18 cellular contexts compared by ENCODE assay signal in the genomic region with DNA sequence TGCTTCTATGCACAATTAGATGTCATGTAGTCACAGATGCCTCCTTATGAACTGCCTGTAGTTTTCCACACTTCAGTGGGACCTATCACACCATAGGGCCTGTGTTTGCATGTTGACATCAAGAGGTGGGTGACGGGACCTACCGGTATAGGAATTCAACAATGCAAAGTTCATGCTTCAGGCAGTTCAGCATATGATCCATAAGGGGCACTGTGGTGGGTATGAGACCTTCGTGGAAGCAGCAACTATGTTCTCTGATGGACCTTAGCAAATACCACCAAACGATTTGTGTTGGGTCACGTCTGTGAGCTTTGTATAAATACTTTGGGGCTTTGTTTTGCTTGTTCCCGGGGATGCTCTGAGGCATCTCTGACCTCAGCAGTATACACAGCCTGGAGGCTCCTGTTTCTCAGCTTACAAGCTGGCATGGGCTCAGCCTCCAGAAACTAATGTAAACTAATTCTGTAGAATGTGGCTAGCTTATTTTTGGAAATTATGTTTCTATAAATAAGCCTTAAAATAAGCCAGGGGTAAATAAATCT.
DNase-seq lines count a peak whose midpoint lies in the region; ATAC-seq and TF ChIP-seq lines count a peak whose summit lies in the region.
"Had no signal": no experiment of that assay in that cellular context is flagged by ENCODE, and none has a peak within 500 bp of the region (broad histone marks: within the 10 kb centered on the region; RNA-seq: fewer than 3 reads in every experiment).

No MANE protein-coding gene starts in this region.

- intact Hi-C loops in CD4-positive, alpha-beta memory T cell (cut with micrococcal nuclease) = no loop called here

- no peak overlapping the region for H3K27ac Mint-ChIP-seq in H9
- no peak overlapping the region for H3K27ac Mint-ChIP-seq in CD4-positive, alpha-beta memory T cell
- H3K27ac Mint-ChIP-seq: activated CD8-positive, alpha-beta T cell treated with anti-CD3 and anti-CD28 coated beads, Interleukin-2, amount 10 ng/mL, durations not matched to agents 7 days and 5 days; nephron had no signal

- no peak overlapping the region for H3K4me3 ChIP-seq in AG04449 (ENCODE audit: low read depth, low read length)
- no peak overlapping the region for H3K4me3 ChIP-seq in astrocyte of the spinal cord (ENCODE audit: low read depth, low read length)
- no peak overlapping the region for H3K4me3 ChIP-seq in CD4-positive, alpha-beta memory T cell (ENCODE audit: low read length in 2 of 2)
- H3K4me3 ChIP-seq: A549, lower lobe of right lung, Peyer's patch had no signal

- no peaks in the 10 kb centered on the region for H4K20me1 ChIP-seq in H9 (ENCODE audit: control insufficient read depth, insufficient read depth, insufficient read length)

- H3K4ac ChIP-seq in H9 (ENCODE audit: low read depth, low read length) = no peak overlapping the region

- H3K4me1 Mint-ChIP-seq in H9 = peaks cover 6 to 10% of the 10 kb centered on the region in 2 experiments
- H3K4me1 Mint-ChIP-seq in CD4-positive, alpha-beta memory T cell = no peaks in the 10 kb centered on the region
- H3K4me1 Mint-ChIP-seq: nephron had no signal

- no peak overlapping the region for H3K56ac ChIP-seq in H9 (ENCODE audit: insufficient read length, low read depth, low read length)

- no peak overlapping the region for H2AFZ ChIP-seq in H9 (ENCODE audit: low read length)

- no CpG with 5 or more reads among the region's 6 CpGs for WGBS in H9 (ENCODE audit: extremely low coverage, insufficient read length, low lambda C conversion rate)

- POLR2A ChIA-PET in AG04449 (lab: Yijun Ruan, JAX) = no interaction called here
- POLR2A ChIA-PET in CD4-positive, alpha-beta memory T cell (lab: Charles Lee; ENCODE audit: partially characterized antibody) = no interaction called here

- DNase-seq in AG04449 (ENCODE audit: low read depth, low spot score) = peak; percentile 33
- DNase-seq in H9 = no peak
- no peak for DNase-seq in astrocyte of the spinal cord (ENCODE audit: low read depth, low spot score)
- DNase-seq in foreskin melanocyte = peak; percentile 14
- DNase-seq in GM13976 (ENCODE audit: low spot score) = no peak
- DNase-seq in CD4-positive, alpha-beta memory T cell = no peak
- no peak for DNase-seq in RPMI8226
- DNase-seq: activated CD8-positive, alpha-beta T cell treated with anti-CD3 and anti-CD28 coated beads, Interleukin-2, amount 10 ng/mL, durations not matched to agents 7 days and 5 days; GOT3; lower lobe of right lung; NCI-H146; NCI-H524 treated with DMSO at 0.1 percent for 48 hours; Peyer's patch; retina; stimulated activated CD4-positive, alpha-beta T cell treated with anti-CD3 and anti-CD28 coated beads, Interleukin-1b, Interleukin-23, amount 100 ng/mL, for 48 hours had no signal

- CTCF ChIA-PET in AG04449 (lab: Yijun Ruan, JAX) = interaction anchor here (0.6 to 1.4 kb wide), 5 partner anchors 11 to 982 kb away, joined by 3 to 6 read pairs (median 4); no protein-coding TSS in a partner anchor
- CTCF ChIA-PET in CD4-positive, alpha-beta memory T cell (lab: Charles Lee; ENCODE audit: partially characterized antibody) = interaction anchor here (1.2 kb wide), 1 partner anchor 82 kb away, joined by 3 read pairs; no protein-coding TSS in a partner anchor

- no peaks in the 10 kb centered on the region for H3K27me3 ChIP-seq in H9 (ENCODE audit: insufficient read depth, low read length)
- H3K27me3 ChIP-seq in CD4-positive, alpha-beta memory T cell (ENCODE audit: insufficient read depth, low read length) = no peaks in the 10 kb centered on the region
- H3K27me3 ChIP-seq: Peyer's patch had no signal

- H3K9me3 ChIP-seq in H9 (ENCODE audit: control insufficient read depth, low read depth, low read length) = no peaks in the 10 kb centered on the region
- H3K9me3 ChIP-seq in CD4-positive, alpha-beta memory T cell (ENCODE audit: control insufficient read depth in 1 of 2, low read length in 2 of 2) = no peaks in the 10 kb centered on the region
- H3K9me3 ChIP-seq: A549, lower lobe of right lung, Peyer's patch had no signal

- no peaks in the 10 kb centered on the region for H3K23me2 ChIP-seq in H9 (ENCODE audit: insufficient read length, low read depth, low read length, poor library complexity, severe bottlenecking)

- no peak overlapping the region for H2BK120ac ChIP-seq in H9 (ENCODE audit: low read depth, low read length, poor library complexity, severe bottlenecking)

- no peak overlapping the region for H2BK20ac ChIP-seq in H9 (ENCODE audit: low read depth, low read length, poor library complexity, severe bottlenecking)

- no peak overlapping the region for H3K14ac ChIP-seq in H9 (ENCODE audit: insufficient read depth, low read length)

- ATAC-seq in GM18868 (IDR thresholded peaks at IDR 0.05; ENCODE audit: unreplicated experiment) = no peak
- ATAC-seq: activated CD8-positive, alpha-beta T cell treated with anti-CD3 and anti-CD28 coated beads, Interleukin-2, amount 10 ng/mL, durations not matched to agents 7 days and 5 days; lower lobe of right lung had no signal

- TF ChIP-seq CTCF in AG04449 (IDR thresholded peaks at IDR 0.05; ENCODE audit: insufficient read depth, low read length, missing control alignments) (no peak), H9 (conservative IDR thresholded peaks at IDR 0.05) (peak; percentile 37; the same call in 2 of the 3 replicates), astrocyte of the spinal cord (IDR thresholded peaks at IDR 0.05; ENCODE audit: low read depth, low read length) (peak; percentile 12), GM13976 (IDR thresholded peaks at IDR 0.05; ENCODE audit: borderline replicate concordance, control extremely low read depth, extremely low read depth, insufficient read depth, missing control alignments) (no peak)

- H4K8ac ChIP-seq in H9 (replicated peaks; ENCODE audit: insufficient read length, low read depth, low read length) = no peak overlapping the region

- no peak overlapping the region for H3K4me3 Mint-ChIP-seq in H9
- H3K4me3 Mint-ChIP-seq in CD4-positive, alpha-beta memory T cell = no peak overlapping the region
- H3K4me3 Mint-ChIP-seq: activated CD8-positive, alpha-beta T cell treated with anti-CD3 and anti-CD28 coated beads, Interleukin-2, amount 10 ng/mL, durations not matched to agents 7 days and 5 days; nephron had no signal

- H3K27me3 Mint-ChIP-seq in H9 (ENCODE audit: low read depth) = no peaks in the 10 kb centered on the region
- H3K27me3 Mint-ChIP-seq in CD4-positive, alpha-beta memory T cell = peaks cover 2 to 3% of the 10 kb centered on the region in 2 donors

- no peaks in the 10 kb centered on the region for H3K79me1 ChIP-seq in H9 (ENCODE audit: insufficient read depth, low read depth, low read length, poor library complexity, severe bottlenecking)

- H3T11ph ChIP-seq in H9 (ENCODE audit: low read length) = no peak overlapping the region

- no peak overlapping the region for H2BK15ac ChIP-seq in H9 (ENCODE audit: low read depth, low read length)

- no peak overlapping the region for H4K5ac ChIP-seq in H9 (ENCODE audit: insufficient read length, low read depth, low read length)

- no peak overlapping the region for H2AK5ac ChIP-seq in H9 (ENCODE audit: insufficient read length, low read length)

- H3K4me2 ChIP-seq in H9 (ENCODE audit: insufficient read depth, insufficient read length, low read length) = no peak overlapping the region
- H3K4me2 ChIP-seq: A549 had no signal

- H3K23ac ChIP-seq in H9 (ENCODE audit: insufficient read length, low read depth, low read length) = no peak overlapping the region

- no peaks in the 10 kb centered on the region for H3K36me3 ChIP-seq in CD4-positive, alpha-beta memory T cell (ENCODE audit: insufficient read depth, low read length)
- H3K36me3 ChIP-seq: lower lobe of right lung, Peyer's patch had no signal

- H3K9me3 Mint-ChIP-seq in H9 = no peaks in the 10 kb centered on the region
- H3K9me3 Mint-ChIP-seq in CD4-positive, alpha-beta memory T cell = no peaks in the 10 kb centered on the region
- H3K9me3 Mint-ChIP-seq: nephron had no signal

- no peaks in the 10 kb centered on the region for H3K4me1 ChIP-seq in H9 (ENCODE audit: insufficient read depth, low read length)
- H3K4me1 ChIP-seq in CD4-positive, alpha-beta memory T cell (ENCODE audit: insufficient read depth, low read length) = no peaks in the 10 kb centered on the region
- H3K4me1 ChIP-seq: A549, lower lobe of right lung, Peyer's patch had no signal

- in situ Hi-C loops in astrocyte of the spinal cord (cut with HindIII; ENCODE audit: low sequenced_read_pairs) (no loop called here), GM13976 (cut with MboI; ENCODE audit: low sequenced_read_pairs, unreplicated experiment) (no loop called here)

- H3K9ac ChIP-seq in H9 (ENCODE audit: extremely low read depth, insufficient read length, low read length) = no peak overlapping the region

- no peak overlapping the region for H3K18ac ChIP-seq in H9 (ENCODE audit: insufficient read length, low read depth, low read length)

- H3K79me2 ChIP-seq in H9 (ENCODE audit: insufficient read depth, low read length) = no peaks in the 10 kb centered on the region

- H2BK5ac ChIP-seq in H9 (ENCODE audit: insufficient read length, low read length) = no peak overlapping the region

- no peak overlapping the region for H4K91ac ChIP-seq in H9 (ENCODE audit: insufficient read length, low read depth, low read length)

- no peak overlapping the region for H2BK12ac ChIP-seq in H9 (ENCODE audit: insufficient read length, low read depth, low read length)

- H3K36me3 Mint-ChIP-seq in H9 (ENCODE audit: insufficient read depth in 1 of 3, low read depth in 3 of 3) = peaks cover 0 to 4% (median 0%) of the 10 kb centered on the region in 3 experiments; a peak in 1 of 7 replicates
- no peaks in the 10 kb centered on the region for H3K36me3 Mint-ChIP-seq in CD4-positive, alpha-beta memory T cell

- H3K27ac ChIP-seq in H9 (ENCODE audit: insufficient read length, low read depth, low read length) = no peak overlapping the region
- no peak overlapping the region for H3K27ac ChIP-seq in CD4-positive, alpha-beta memory T cell (ENCODE audit: low read depth, low read length)
- H3K27ac ChIP-seq: A549, lower lobe of right lung, Peyer's patch had no signal

Comparison
In these comparisons a context has a peak if more than half of its experiments do, and no peak if none do; other contexts are left out.
1. DNase-seq: peak in AG04449 (single experiment) and foreskin melanocyte (single experiment); none in H9 (single experiment), astrocyte of the spinal cord (single experiment), GM13976 (single experiment), CD4-positive, alpha-beta memory T cell (0 of 5) and RPMI8226 (single experiment).
2. CTCF ChIP-seq: peak in H9 (single experiment) and astrocyte of the spinal cord (single experiment); none in AG04449 (single experiment) and GM13976 (single experiment).